ENCODE assay signal across 8 cellular contexts in genomic region chr7:39746162-39746782, GRCh38.
DNase-seq lines count a peak whose midpoint lies in the region; ATAC-seq and TF ChIP-seq lines count a peak whose summit lies in the region.

No MANE protein-coding gene starts in this region.

- H3K9me3 ChIP-seq in colonic mucosa (no peaks in the 10 kb centered on the region), liver (ENCODE audit: control insufficient read depth in 4 of 4, low read length in 3 of 4) (no peaks in the 10 kb centered on the region)

- DNase-seq in EL (peak; percentile 85), NCI-H2227 treated with DMSO at 0.1 percent for 48 hours (lab: John Stamatoyannopoulos, UW) (peak; percentile 67), colonic mucosa (peak; percentile 79)
- peak; percentile 21 for DNase-seq in activated CD4-positive, CD25-positive, alpha-beta regulatory T cell treated with anti-CD3 and anti-CD28 coated beads, Interleukin-2, amount 50 U/mL, for 16 hours (ENCODE audit: low read depth, low spot score)
- DNase-seq in stimulated activated CD4-positive, alpha-beta T cell treated with anti-CD3 and anti-CD28 coated beads, TNF-alpha, amount 100 ng/mL, for 4 hours (ENCODE audit: low read depth in 3 of 3) = peak; percentile 23 to 35 (median 32)

- TF ChIP-seq CTCF in colonic mucosa (IDR thresholded peaks at IDR 0.05) (peak; percentile 55), liver (IDR thresholded peaks at IDR 0.05; ENCODE audit: low read depth, low read length, missing input control) (peak; percentile 78)

- H3K4me1 ChIP-seq in colonic mucosa (no peaks in the 10 kb centered on the region), liver (ENCODE audit: control insufficient read depth in 4 of 4, insufficient read depth in 4 of 4, low read length in 3 of 4) (no peaks in the 10 kb centered on the region)

- H3K27ac ChIP-seq in colonic mucosa = no peak overlapping the region
- no peak overlapping the region for H3K27ac ChIP-seq in liver (ENCODE audit: low read depth in 1 of 2, low read length in 2 of 2)

- H3K4me3 ChIP-seq in colonic mucosa = no peak overlapping the region
- H3K4me3 ChIP-seq in liver (ENCODE audit: low read depth in 1 of 3, low read length in 3 of 3) = no peak overlapping the region

- peak; percentile 93 to 97 for TF ChIP-seq RAD21 in liver (IDR thresholded peaks at IDR 0.05)

- 26% methylated on average over 11 of the region's 11 CpGs for WGBS in liver

- no peaks in the 10 kb centered on the region for H3K36me3 ChIP-seq in colonic mucosa
- H3K36me3 ChIP-seq in liver (ENCODE audit: control insufficient read depth in 4 of 4, insufficient read depth in 3 of 4, low read depth in 1 of 4, low read length in 3 of 4) = no peaks in the 10 kb centered on the region

- intact Hi-C loops in colonic mucosa (cut with DNase I) = no loop called here

- H3K9ac ChIP-seq in colonic mucosa (ENCODE audit: low read depth in 2 of 2, low read length in 2 of 2) = no peak overlapping the region
- no peak overlapping the region for H3K9ac ChIP-seq in liver (ENCODE audit: low read depth in 1 of 2, low read length in 2 of 2)

- H3K27me3 ChIP-seq in colonic mucosa (no peaks in the 10 kb centered on the region), liver (ENCODE audit: control insufficient read depth in 4 of 4, insufficient read depth in 4 of 4, low read length in 3 of 4) (no peaks in the 10 kb centered on the region)

- ATAC-seq in HG02870 (IDR thresholded peaks at IDR 0.05; ENCODE audit: unreplicated experiment) = peak; percentile 64
- ATAC-seq in GM18907 (IDR thresholded peaks at IDR 0.05; ENCODE audit: unreplicated experiment) = no peak

TF ChIP-seq in liver, 16 proteins besides CTCF, POLR2A, EP300 and RAD21:
- TF ChIP-seq HNF4A (conservative IDR thresholded peaks at IDR 0.05) = peak; percentile 23 to 28
- no peak for TF ChIP-seq ZBTB33 (IDR thresholded peaks at IDR 0.05)

Comparison
In these comparisons a context has a peak if more than half of its experiments do, and no peak if none do; other contexts are left out.
1. DNase-seq: peak in every context shown above with its lines; median percentile 85 in EL; 79 in colonic mucosa; 67 in NCI-H2227 treated with DMSO at 0.1 percent for 48 hours; 32 in stimulated activated CD4-positive, alpha-beta T cell treated with anti-CD3 and anti-CD28 coated beads, TNF-alpha, amount 100 ng/mL, for 4 hours; 21 in activated CD4-positive, CD25-positive, alpha-beta regulatory T cell treated with anti-CD3 and anti-CD28 coated beads, Interleukin-2, amount 50 U/mL, for 16 hours.